ENCODE assay signal across 19 cellular contexts in genomic region chr17:55524440-55525220, GRCh38. TPM values are rescaled to one million over a fixed set of nuclear protein-coding genes. Genes with fewer than 3 reads are reported as not detected.
DNase-seq lines count a peak whose midpoint lies in the region; ATAC-seq and TF ChIP-seq lines count a peak whose summit lies in the region.
"Had no signal": no experiment of that assay in that cellular context is flagged by ENCODE, and none has a peak within 500 bp of the region (broad histone marks: within the 10 kb centered on the region; RNA-seq: fewer than 3 reads in every experiment).

No MANE protein-coding gene starts in this region.

- no peak overlapping the region for H3K27ac ChIP-seq in neural progenitor cell
- H3K27ac ChIP-seq: adrenal gland, ovary, PC-9 had no signal

- TF ChIP-seq CTCF in neural progenitor cell (IDR thresholded peaks at IDR 0.05): no peak

- no peak overlapping the region for H3K4me2 ChIP-seq in neural progenitor cell
- H3K4me2 ChIP-seq: PC-9 had no signal

- no peaks in the 10 kb centered on the region for H4K20me1 ChIP-seq in neural progenitor cell (ENCODE audit: low read depth)

- H3K36me3 ChIP-seq in neural progenitor cell: no peaks in the 10 kb centered on the region
- H3K36me3 ChIP-seq: adrenal gland, ovary had no signal

- H3K9ac ChIP-seq in neural progenitor cell: no peak overlapping the region

- peaks cover 4% of the 10 kb centered on the region for H3K4me1 ChIP-seq in neural progenitor cell
- H3K4me1 ChIP-seq: adrenal gland had no signal

- peaks cover 8% of the 10 kb centered on the region for H3K4me1 Mint-ChIP-seq in activated T-helper 17 cell treated with anti-CD3 and anti-CD28 coated beads, Interleukin-2, amount 50 U/mL, for 72 hours
- no peaks in the 10 kb centered on the region for H3K4me1 Mint-ChIP-seq in neural progenitor cell

- no peaks in the 10 kb centered on the region for H3K9me3 Mint-ChIP-seq in activated T-helper 17 cell treated with anti-CD3 and anti-CD28 coated beads, Interleukin-2, amount 50 U/mL, for 72 hours
- H3K9me3 Mint-ChIP-seq in neural progenitor cell: no peaks in the 10 kb centered on the region
- H3K9me3 Mint-ChIP-seq: CD14-positive monocyte had no signal

- H3K27ac Mint-ChIP-seq in activated T-helper 17 cell treated with anti-CD3 and anti-CD28 coated beads, Interleukin-2, amount 50 U/mL, for 72 hours: peak overlapping the region; percentile 19
- H3K27ac Mint-ChIP-seq in neural progenitor cell: no peak overlapping the region
- H3K27ac Mint-ChIP-seq: CD14-positive monocyte had no signal

- no peaks in the 10 kb centered on the region for H3K27me3 ChIP-seq in neural progenitor cell
- H3K27me3 ChIP-seq: ovary had no signal

- no peaks in the 10 kb centered on the region for H3K9me3 ChIP-seq in neural progenitor cell (ENCODE audit: low read depth)
- H3K9me3 ChIP-seq: adrenal gland, ovary had no signal

- H3K79me2 ChIP-seq in neural progenitor cell (ENCODE audit: low read depth): no peaks in the 10 kb centered on the region

- H2AFZ ChIP-seq in neural progenitor cell (replicated peaks): no peak overlapping the region
- H2AFZ ChIP-seq: PC-9 had no signal

- H3K4me3 Mint-ChIP-seq in activated T-helper 17 cell treated with anti-CD3 and anti-CD28 coated beads, Interleukin-2, amount 50 U/mL, for 72 hours: peak overlapping the region; percentile 29
- H3K4me3 Mint-ChIP-seq in neural progenitor cell: no peak overlapping the region
- H3K4me3 Mint-ChIP-seq: CD14-positive monocyte had no signal

- H3K36me3 Mint-ChIP-seq in activated T-helper 17 cell treated with anti-CD3 and anti-CD28 coated beads, Interleukin-2, amount 50 U/mL, for 72 hours (ENCODE audit: low read depth): no peaks in the 10 kb centered on the region
- H3K36me3 Mint-ChIP-seq in neural progenitor cell: no peaks in the 10 kb centered on the region
- H3K36me3 Mint-ChIP-seq: CD14-positive monocyte had no signal

- H3K27me3 Mint-ChIP-seq in activated T-helper 17 cell treated with anti-CD3 and anti-CD28 coated beads, Interleukin-2, amount 50 U/mL, for 72 hours: peaks cover 16% of the 10 kb centered on the region
- H3K27me3 Mint-ChIP-seq in neural progenitor cell (ENCODE audit: insufficient read depth, low read depth): no peaks in the 10 kb centered on the region

- DNase-seq in NCI-H524 (lab: John Stamatoyannopoulos, UW) (no peak), neural progenitor cell (ENCODE audit: low spot score) (no peak), NCI-H524 treated with DMSO at 0.1 percent for 48 hours (lab: John Stamatoyannopoulos, UW) (no peak)
- DNase-seq: adrenal gland, cerebellar nuclear complex, islet precursor cell, NCI-H1417, NCI-H345, ovary, PC-9, substantia nigra had no signal

- H3F3A ChIP-seq in neural progenitor cell (ENCODE audit: low read depth): no peaks in the 10 kb centered on the region

- no peak overlapping the region for H3K4me3 ChIP-seq in neural progenitor cell
- H3K4me3 ChIP-seq: adrenal gland, ovary, PC-9 had no signal

- peak; percentile 75 for ATAC-seq in GM18868 (IDR thresholded peaks at IDR 0.05; ENCODE audit: unreplicated experiment)
- ATAC-seq in GM21529 (IDR thresholded peaks at IDR 0.05; ENCODE audit: unreplicated experiment): peak; percentile 64
- ATAC-seq in HG03103 (IDR thresholded peaks at IDR 0.05; ENCODE audit: low read depth, unreplicated experiment): peak; percentile 49
- peak; percentile 88 for ATAC-seq in activated T-helper 17 cell treated with anti-CD3 and anti-CD28 coated beads, Interleukin-2, amount 50 U/mL, for 72 hours (replicated peaks)
- ATAC-seq in HG03139 (IDR thresholded peaks at IDR 0.05; ENCODE audit: unreplicated experiment): no peak

RNA-seq across cellular contexts. Expression of gene SMIM36, which starts 13.4 kb away (rescaled TPM):
- total RNA-seq in activated T-helper 17 cell treated with anti-CD3 and anti-CD28 coated beads, Interleukin-2, amount 50 U/mL, for 72 hours: not detected
- total RNA-seq in neural progenitor cell (ENCODE audit: low replicate concordance): not detected in 2 replicates
- total RNA-seq: adrenal gland, glomerular endothelial cell, mononuclear cell, ovary, PC-9 had no signal
